23 cellular contexts compared by ENCODE assay signal in the genomic region with DNA sequence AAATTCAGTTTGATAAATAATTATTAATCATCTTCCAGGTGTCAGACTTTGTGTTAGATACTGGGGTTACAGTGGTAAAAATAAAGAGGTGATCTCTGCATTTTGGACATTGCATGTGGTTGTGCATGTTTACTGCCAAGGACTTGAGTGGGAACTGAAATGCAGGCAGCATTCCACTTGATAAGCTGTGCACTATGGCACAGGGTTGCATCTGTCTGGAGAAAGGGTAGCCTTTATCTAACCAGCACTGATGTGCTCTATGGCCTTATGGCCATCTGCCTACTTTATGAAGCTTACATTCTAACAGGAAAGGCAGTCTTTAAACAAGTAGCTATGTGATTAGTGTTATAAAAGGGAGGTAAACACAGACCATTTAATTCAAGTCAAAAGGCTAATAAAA. TPM values are rescaled to one million over a fixed set of nuclear protein-coding genes. Genes with fewer than 3 reads are reported as not detected.
A peak's percentile ranks its signal among the peaks of the same experiment; 100 is the strongest.
DNase-seq lines count a peak whose midpoint lies in the region; ATAC-seq, FAIRE-seq and TF ChIP-seq lines count a peak whose summit lies in the region.
"Had no signal": no experiment of that assay in that cellular context is flagged by ENCODE, and none has a peak within 500 bp of the region (broad histone marks: within the 10 kb centered on the region; RNA-seq: fewer than 3 reads in every experiment).

No MANE protein-coding gene starts in this region.

- DNase-seq in GM12892 (ENCODE audit: insufficient read length) (no peak), amniotic epithelial cell (ENCODE audit: low read depth) (peak; percentile 17), right atrium auricular region (ENCODE audit: low spot score) (no peak), psoas muscle (no peak), DMS153 treated with DMSO at 0.1 percent for 48 hours (lab: John Stamatoyannopoulos, UW; ENCODE audit: unreplicated experiment) (no peak), dorsolateral prefrontal cortex (no peak), NCI-H187 treated with DMSO at 0.1 percent for 48 hours (lab: John Stamatoyannopoulos, UW) (no peak)
- no peak for DNase-seq in stimulated activated effector memory CD8-positive, alpha-beta T cell treated with anti-CD3 and anti-CD28 coated beads, Interleukin-12 subunit alpha, Interleukin-12 subunit beta, amount 100 ng/mL, for 72 hours (ENCODE audit: low spot score in 2 of 2)
- DNase-seq: Calu3; CD4-positive, alpha-beta memory T cell; DMS79; IMR-90; NCI-H1048; NCI-H1436; NCI-H2029; NCI-H345; NCI-H524 treated with DMSO at 0.1 percent for 48 hours had no signal

- intact Hi-C loops in psoas muscle (cut with DNase I) (no loop called here), dorsolateral prefrontal cortex (cut with DNase I) (no loop called here)

- H3K36me3 ChIP-seq in right atrium auricular region (no peaks in the 10 kb centered on the region), psoas muscle (ENCODE audit: insufficient read depth in 1 of 2, low read depth in 1 of 2) (no peaks in the 10 kb centered on the region)
- H3K36me3 ChIP-seq: SJSA1 had no signal

- no peak overlapping the region for H3K27ac Mint-ChIP-seq in stimulated activated effector memory CD8-positive, alpha-beta T cell treated with anti-CD3 and anti-CD28 coated beads, Interleukin-12 subunit alpha, Interleukin-12 subunit beta, amount 100 ng/mL, for 72 hours
- H3K27ac Mint-ChIP-seq: CD4-positive, alpha-beta memory T cell had no signal

- H3K4me1 Mint-ChIP-seq in stimulated activated effector memory CD8-positive, alpha-beta T cell treated with anti-CD3 and anti-CD28 coated beads, Interleukin-12 subunit alpha, Interleukin-12 subunit beta, amount 100 ng/mL, for 72 hours = no peaks in the 10 kb centered on the region
- H3K4me1 Mint-ChIP-seq: CD4-positive, alpha-beta memory T cell had no signal

- H3K36me3 Mint-ChIP-seq in stimulated activated effector memory CD8-positive, alpha-beta T cell treated with anti-CD3 and anti-CD28 coated beads, Interleukin-12 subunit alpha, Interleukin-12 subunit beta, amount 100 ng/mL, for 72 hours = no peaks in the 10 kb centered on the region
- H3K36me3 Mint-ChIP-seq: CD4-positive, alpha-beta memory T cell had no signal

- H3K4me3 ChIP-seq in right atrium auricular region (no peak overlapping the region), psoas muscle (peak overlapping the region; percentile 23), dorsolateral prefrontal cortex (no peak overlapping the region)
- H3K4me3 ChIP-seq: A549, SJSA1 had no signal

- no peak for TF ChIP-seq POLR2A in GM12892 (IDR thresholded peaks at IDR 0.05; ENCODE audit: low read depth, low read length)

- H3K9me3 Mint-ChIP-seq in stimulated activated effector memory CD8-positive, alpha-beta T cell treated with anti-CD3 and anti-CD28 coated beads, Interleukin-12 subunit alpha, Interleukin-12 subunit beta, amount 100 ng/mL, for 72 hours = no peaks in the 10 kb centered on the region
- H3K9me3 Mint-ChIP-seq: CD4-positive, alpha-beta memory T cell had no signal

- H3K9me3 ChIP-seq in right atrium auricular region (no peaks in the 10 kb centered on the region), psoas muscle (no peaks in the 10 kb centered on the region)
- H3K9me3 ChIP-seq: A549, SJSA1 had no signal

- H3K27ac ChIP-seq in right atrium auricular region (peak overlapping the region; percentile 11 to 80), psoas muscle (peak overlapping the region; percentile 86), dorsolateral prefrontal cortex (no peak overlapping the region)
- H3K27ac ChIP-seq: A549, SJSA1 had no signal

- H3K4me3 Mint-ChIP-seq in stimulated activated effector memory CD8-positive, alpha-beta T cell treated with anti-CD3 and anti-CD28 coated beads, Interleukin-12 subunit alpha, Interleukin-12 subunit beta, amount 100 ng/mL, for 72 hours = no peak overlapping the region
- H3K4me3 Mint-ChIP-seq: CD4-positive, alpha-beta memory T cell had no signal

- no peak for TF ChIP-seq CTCF in right atrium auricular region (IDR thresholded peaks at IDR 0.05)
- TF ChIP-seq CTCF in psoas muscle (IDR thresholded peaks at IDR 0.05) = no peak
- no peak for TF ChIP-seq CTCF in dorsolateral prefrontal cortex (IDR thresholded peaks at IDR 0.05 in 54 of 56, conservative IDR thresholded peaks at IDR 0.05 in 2 of 56; ENCODE audit: low read depth in 1 of 56, partially characterized antibody in 56 of 56)

- H3K4me1 ChIP-seq in right atrium auricular region (peaks cover 0 to 39% of the 10 kb centered on the region in 2 donors), psoas muscle (peaks cover 70% of the 10 kb centered on the region)

- H3K27me3 ChIP-seq in right atrium auricular region (no peaks in the 10 kb centered on the region), psoas muscle (ENCODE audit: insufficient read depth in 3 of 3, low read length in 2 of 3) (no peaks in the 10 kb centered on the region), dorsolateral prefrontal cortex (no peaks in the 10 kb centered on the region)
- H3K27me3 ChIP-seq: SJSA1 had no signal

- FAIRE-seq in GM12892 (lab: Jason Lieb, UNC) = peak; percentile 33
- FAIRE-seq: A549 had no signal

- no peak for ATAC-seq in psoas muscle
- no peak for ATAC-seq in stimulated activated effector memory CD8-positive, alpha-beta T cell treated with anti-CD3 and anti-CD28 coated beads, Interleukin-12 subunit alpha, Interleukin-12 subunit beta, amount 100 ng/mL, for 72 hours
- ATAC-seq: A549 had no signal

RNA-seq across cellular contexts. Expression of gene MLIP, which starts 53.0 kb away (rescaled TPM):
- polyA plus RNA-seq in GM12892 (2012; ENCODE audit: missing spikeins) = not detected
- total RNA-seq in right atrium auricular region (100 to 1,000 TPM; 170 to 262 TPM), psoas muscle (100 to 1,000 TPM; 140 to 365 (median 171) TPM), dorsolateral prefrontal cortex (100 to 1,000 TPM in 22 of 120 experiments, 10 to 100 TPM in 98; 39.5 to 143 (median 85.4) TPM)
- 100 to 1,000 TPM in 2 of 3 donors, 10 to 100 TPM in 1; 51.5 to 163 (median 119) TPM for polyA plus RNA-seq in psoas muscle
- total RNA-seq: CD4-positive, alpha-beta memory T cell; H4; HT-29; IMR-90; MCF 10A; SJSA1 had no signal
- polyA plus RNA-seq: BJ; CD4-positive, alpha-beta memory T cell; IMR-90 had no signal

Comparison
In these comparisons a context has a peak if more than half of its experiments do, and no peak if none do; other contexts are left out.
1. H3K27ac ChIP-seq: peak in right atrium auricular region (2 of 2) and psoas muscle (single experiment); none in dorsolateral prefrontal cortex (0 of 59).